In genomic region chr12:105474672-105475071, GRCh38 we compare ENCODE assay signal across 1 cellular context.
TF ChIP-seq lines count a peak whose summit lies in the region.

No MANE protein-coding gene starts in this region.

TF ChIP-seq in IMR-90, 13 proteins besides CTCF, POLR2A, EP300 and RAD21 (continued from another document):
- TF ChIP-seq MAFK (IDR thresholded peaks at IDR 0.05; ENCODE audit: low read depth, low read length) = no peak
- no peak for TF ChIP-seq NFE2L2 (IDR thresholded peaks at IDR 0.05; ENCODE audit: low read depth, low read length)
- TF ChIP-seq ELK1 (IDR thresholded peaks at IDR 0.05; ENCODE audit: borderline replicate concordance, low read depth, low read length) = no peak
- TF ChIP-seq CEBPB (IDR thresholded peaks at IDR 0.05; ENCODE audit: low read depth, low read length) = no peak
